31 cellular contexts compared by ENCODE assay signal in genomic region chr10:71294856-71295255, GRCh38.
"Had no signal": no experiment of that assay in that cellular context is flagged by ENCODE, and none has a peak within 500 bp of the region (broad histone marks: within the 10 kb centered on the region; RNA-seq: fewer than 3 reads in every experiment).

No MANE protein-coding gene starts in this region.

- H3K9me3 ChIP-seq: adrenal gland, breast epithelium, esophagus squamous epithelium, gastroesophageal sphincter had no signal

- ATAC-seq: activated CD4-positive, alpha-beta T cell treated with anti-CD3 and anti-CD28 coated beads for 36 hours; activated T-cell treated with anti-CD3 and anti-CD28 coated beads, Interleukin-2, amount 50 U/mL, for 72 hours; gastroesophageal sphincter had no signal

- H3K36me3 Mint-ChIP-seq: activated naive CD4-positive, alpha-beta T cell treated with anti-CD3 and anti-CD28 coated beads, Interleukin-2, amount 10 ng/mL, durations not matched to agents 7 days and 5 days; activated naive CD8-positive, alpha-beta T cell had no signal

- H3K4me3 Mint-ChIP-seq: activated CD4-positive, alpha-beta memory T cell treated with anti-CD3 and anti-CD28 coated beads, Interleukin-2, amount 10 ng/mL, durations not matched to agents 7 days and 5 days; activated CD4-positive, alpha-beta T cell treated with anti-CD3 and anti-CD28 coated beads for 36 hours; activated CD4-positive, alpha-beta T cell treated with anti-CD3 and anti-CD28 coated beads, Interleukin-2, amount 10 ng/mL, durations not matched to agents 24 days and 14 days; activated naive CD4-positive, alpha-beta T cell treated with anti-CD3 and anti-CD28 coated beads, Interleukin-2, amount 10 ng/mL, durations not matched to agents 7 days and 5 days; activated naive CD8-positive, alpha-beta T cell; activated T-cell treated with anti-CD3 and anti-CD28 coated beads, Interleukin-2, amount 50 U/mL, for 24 hours; activated T-cell treated with anti-CD3 and anti-CD28 coated beads, Interleukin-2, amount 50 U/mL, for 72 hours; brain; dendritic cell treated with granulocyte-macrophage colony-stimulating factor and Interleukin-4, amounts not matched to agents 40 ng/mL and 50 ng/mL, for 4 days; endodermal cell had no signal

- H3K27ac ChIP-seq: adrenal gland, cardiac muscle cell, coronary artery, gastroesophageal sphincter had no signal

- H3K4me1 ChIP-seq: adrenal gland, breast epithelium, gastroesophageal sphincter had no signal

- H3K27ac Mint-ChIP-seq: activated CD4-positive, alpha-beta memory T cell treated with anti-CD3 and anti-CD28 coated beads, Interleukin-2, amount 10 ng/mL, durations not matched to agents 7 days and 5 days; activated CD4-positive, alpha-beta T cell treated with anti-CD3 and anti-CD28 coated beads for 36 hours; activated CD4-positive, alpha-beta T cell treated with anti-CD3 and anti-CD28 coated beads, Interleukin-2, amount 10 ng/mL, durations not matched to agents 24 days and 14 days; activated naive CD4-positive, alpha-beta T cell treated with anti-CD3 and anti-CD28 coated beads, Interleukin-2, amount 10 ng/mL, durations not matched to agents 7 days and 5 days; activated naive CD8-positive, alpha-beta T cell; activated T-cell treated with anti-CD3 and anti-CD28 coated beads, Interleukin-2, amount 50 U/mL, for 24 hours; activated T-cell treated with anti-CD3 and anti-CD28 coated beads, Interleukin-2, amount 50 U/mL, for 72 hours; dendritic cell treated with granulocyte-macrophage colony-stimulating factor and Interleukin-4, amounts not matched to agents 40 ng/mL and 50 ng/mL, for 4 days; endodermal cell had no signal

- H3K4me1 Mint-ChIP-seq: activated CD4-positive, alpha-beta T cell treated with anti-CD3 and anti-CD28 coated beads, Interleukin-2, amount 10 ng/mL, durations not matched to agents 24 days and 14 days; activated naive CD4-positive, alpha-beta T cell treated with anti-CD3 and anti-CD28 coated beads, Interleukin-2, amount 10 ng/mL, durations not matched to agents 7 days and 5 days; brain had no signal

- DNase-seq: activated CD4-positive, alpha-beta memory T cell treated with anti-CD3 and anti-CD28 coated beads, Interleukin-2, amount 10 ng/mL, durations not matched to agents 7 days and 5 days; activated CD4-positive, alpha-beta T cell treated with anti-CD3 and anti-CD28 coated beads for 36 hours; activated CD4-positive, alpha-beta T cell treated with anti-CD3 and anti-CD28 coated beads, Interleukin-2, amount 10 ng/mL, durations not matched to agents 24 days and 14 days; activated CD4-positive, CD25-positive, alpha-beta regulatory T cell; activated CD4-positive, CD25-positive, alpha-beta regulatory T cell treated with anti-CD3 and anti-CD28 coated beads, Interleukin-2, amount 50 U/mL, for 72 hours; activated CD8-positive, alpha-beta memory T cell treated with anti-CD3 and anti-CD28 coated beads, Interleukin-2, amount 50 U/mL, for 48 hours; activated gamma-delta T cell; activated naive CD4-positive, alpha-beta T cell; activated naive CD4-positive, alpha-beta T cell treated with anti-CD3 and anti-CD28 coated beads, Interleukin-2, amount 10 ng/mL, durations not matched to agents 7 days and 5 days; activated T-cell treated with anti-CD3 and anti-CD28 coated beads for 4 hours; activated T-cell treated with anti-CD3 and anti-CD28 coated beads, Interleukin-2, amount 50 U/mL, for 24 hours; activated T-cell treated with anti-CD3 and anti-CD28 coated beads, Interleukin-2, amount 50 U/mL, for 72 hours; adrenal gland; aorta; central memory CD4-positive, alpha-beta T cell; cerebellar nuclear complex; effector memory CD4-positive, alpha-beta T cell; endodermal cell; erythroblast; esophagus squamous epithelium; foreskin melanocyte; head of caudate nucleus; T-helper 2 cell had no signal

- H3K27me3 ChIP-seq: adrenal gland, breast epithelium, cardiac muscle cell, dorsolateral prefrontal cortex, esophagus squamous epithelium, gastroesophageal sphincter had no signal

- H3K4me3 ChIP-seq: adrenal gland, breast epithelium, cardiac muscle cell, coronary artery, dorsolateral prefrontal cortex, esophagus squamous epithelium, gastroesophageal sphincter had no signal

- H3K9me3 Mint-ChIP-seq: activated CD4-positive, alpha-beta memory T cell treated with anti-CD3 and anti-CD28 coated beads, Interleukin-2, amount 10 ng/mL, durations not matched to agents 7 days and 5 days; activated CD4-positive, alpha-beta T cell treated with anti-CD3 and anti-CD28 coated beads, Interleukin-2, amount 10 ng/mL, durations not matched to agents 24 days and 14 days; activated naive CD4-positive, alpha-beta T cell treated with anti-CD3 and anti-CD28 coated beads, Interleukin-2, amount 10 ng/mL, durations not matched to agents 7 days and 5 days; activated T-cell treated with anti-CD3 and anti-CD28 coated beads, Interleukin-2, amount 50 U/mL, for 24 hours; activated T-cell treated with anti-CD3 and anti-CD28 coated beads, Interleukin-2, amount 50 U/mL, for 72 hours; brain; dendritic cell treated with granulocyte-macrophage colony-stimulating factor and Interleukin-4, amounts not matched to agents 40 ng/mL and 50 ng/mL, for 4 days; endodermal cell had no signal

- H3K36me3 ChIP-seq: breast epithelium had no signal
